14 cellular contexts compared by ENCODE assay signal in the genomic region with DNA sequence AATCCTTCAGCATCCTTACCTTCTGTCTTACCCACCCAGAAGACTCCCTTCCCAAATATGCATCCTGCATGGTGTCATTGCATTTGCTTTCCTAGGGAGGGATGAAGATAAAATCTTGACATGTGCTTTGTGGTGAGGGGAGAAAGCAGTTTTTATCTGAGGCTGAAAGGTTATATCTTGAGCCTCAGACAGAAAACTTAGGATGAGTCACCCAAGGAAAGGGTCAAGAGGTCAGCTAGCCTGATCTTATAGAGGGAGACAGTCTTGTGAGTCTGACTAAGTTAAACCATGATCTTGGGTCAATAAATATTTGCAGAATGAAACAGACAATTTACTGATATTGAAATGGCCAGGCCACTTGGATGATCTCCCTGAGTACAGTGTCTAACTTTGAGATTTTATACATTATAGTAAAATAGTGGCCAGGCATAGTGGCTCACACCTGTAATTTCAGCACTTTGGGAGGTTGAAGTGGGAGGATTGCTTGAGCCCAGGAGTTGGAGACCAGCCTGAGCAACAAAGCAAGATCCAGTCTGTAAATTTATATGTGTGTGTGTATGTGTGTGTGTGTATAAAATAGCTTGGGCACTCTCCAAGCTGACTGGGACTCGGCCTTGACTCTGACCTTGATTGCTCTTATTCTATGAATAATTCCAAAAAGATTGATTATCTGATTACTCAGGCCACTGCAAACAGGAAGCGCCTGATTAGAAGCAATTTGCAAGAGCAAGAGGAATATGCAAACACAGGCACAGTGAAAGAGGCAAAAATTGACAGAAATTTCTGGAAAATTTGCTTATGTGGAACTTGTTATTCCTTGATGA. TPM values are rescaled to one million over a fixed set of nuclear protein-coding genes. Genes with fewer than 3 reads are reported as not detected.
DNase-seq lines count a peak whose midpoint lies in the region; ATAC-seq and TF ChIP-seq lines count a peak whose summit lies in the region.
"Had no signal": no experiment of that assay in that cellular context is flagged by ENCODE, and none has a peak within 500 bp of the region (broad histone marks: within the 10 kb centered on the region; RNA-seq: fewer than 3 reads in every experiment).

No MANE protein-coding gene starts in this region.

- no peak overlapping the region for H3K4me3 ChIP-seq in NB4 (ENCODE audit: low read depth, low read length)
- H3K4me3 ChIP-seq in brain microvascular endothelial cell (ENCODE audit: low read depth, low read length) = no peak overlapping the region
- H3K4me3 ChIP-seq in neural progenitor cell = no peak overlapping the region
- H3K4me3 ChIP-seq: smooth muscle cell had no signal

- H3K27me3 Mint-ChIP-seq in neural progenitor cell (ENCODE audit: insufficient read depth, low read depth) = peaks cover 2% of the 10 kb centered on the region
- peaks cover 30% of the 10 kb centered on the region for H3K27me3 Mint-ChIP-seq in activated T-cell treated with anti-CD3 and anti-CD28 coated beads, Interleukin-2, amount 50 U/mL, for 72 hours (ENCODE audit: low read depth)
- H3K27me3 Mint-ChIP-seq: central memory CD8-positive, alpha-beta T cell had no signal

- H3K36me3 ChIP-seq in brain microvascular endothelial cell (replicated peaks) (no peaks in the 10 kb centered on the region), neural progenitor cell (peaks cover 3% of the 10 kb centered on the region)

- TF ChIP-seq CTCF in NB4 (IDR thresholded peaks at IDR 0.05; ENCODE audit: low read depth, low read length) = no peak
- no peak for TF ChIP-seq CTCF in brain microvascular endothelial cell (IDR thresholded peaks at IDR 0.05; ENCODE audit: low read depth, low read length, missing control alignments)
- no peak for TF ChIP-seq CTCF in neural progenitor cell (IDR thresholded peaks at IDR 0.05)

- H3K4me3 Mint-ChIP-seq in neural progenitor cell = no peak overlapping the region
- no peak overlapping the region for H3K4me3 Mint-ChIP-seq in activated T-cell treated with anti-CD3 and anti-CD28 coated beads, Interleukin-2, amount 50 U/mL, for 72 hours
- H3K4me3 Mint-ChIP-seq: central memory CD8-positive, alpha-beta T cell had no signal

- H3K4me1 Mint-ChIP-seq in neural progenitor cell = peaks cover 12% of the 10 kb centered on the region
- peaks cover 36% of the 10 kb centered on the region for H3K4me1 Mint-ChIP-seq in activated T-cell treated with anti-CD3 and anti-CD28 coated beads, Interleukin-2, amount 50 U/mL, for 72 hours (ENCODE audit: low read depth)

- no peak for ATAC-seq in activated T-cell treated with anti-CD3 and anti-CD28 coated beads, Interleukin-2, amount 50 U/mL, for 72 hours (replicated peaks in 1 of 2)
- no peak for ATAC-seq in GM18861 (IDR thresholded peaks at IDR 0.05; ENCODE audit: unreplicated experiment)

- peaks cover 8% of the 10 kb centered on the region for H3K4me1 ChIP-seq in neural progenitor cell

- TF ChIP-seq POLR2A in NB4 (IDR thresholded peaks at IDR 0.05; ENCODE audit: extremely low read depth, insufficient read length) (no peak), erythroblast (IDR thresholded peaks at IDR 0.05; ENCODE audit: low read length) (no peak)

- peaks cover 5% of the 10 kb centered on the region for H3K36me3 Mint-ChIP-seq in neural progenitor cell
- H3K36me3 Mint-ChIP-seq in activated T-cell treated with anti-CD3 and anti-CD28 coated beads, Interleukin-2, amount 50 U/mL, for 72 hours (ENCODE audit: insufficient read depth in 2 of 2) = peaks cover 24 to 36% of the 10 kb centered on the region in 2 donors

- peaks cover 17% of the 10 kb centered on the region for H3K9me3 Mint-ChIP-seq in neural progenitor cell
- H3K9me3 Mint-ChIP-seq in activated T-cell treated with anti-CD3 and anti-CD28 coated beads, Interleukin-2, amount 50 U/mL, for 72 hours = peaks cover 7 to 12% of the 10 kb centered on the region in 2 donors
- H3K9me3 Mint-ChIP-seq: central memory CD8-positive, alpha-beta T cell had no signal

- peak; percentile 26 for DNase-seq in Daoy (ENCODE audit: low read depth)
- DNase-seq in NB4 (ENCODE audit: low read depth) = peak; percentile 66
- DNase-seq in brain microvascular endothelial cell = peak; percentile 71
- DNase-seq in neural progenitor cell (ENCODE audit: low spot score) = no peak
- no peak for DNase-seq in activated T-cell treated with anti-CD3 and anti-CD28 coated beads, Interleukin-2, amount 50 U/mL, for 72 hours
- no peak for DNase-seq in erythroblast (lab: John Stamatoyannopoulos, UW)
- no peak for DNase-seq in central memory CD4-positive, alpha-beta T cell
- DNase-seq: activated CD8-positive, alpha-beta memory T cell treated with anti-CD3 and anti-CD28 coated beads, Interleukin-2, amount 50 U/mL, for 4 hours; KBM-7; midbrain; NCI-H524 treated with DMSO at 0.1 percent for 48 hours had no signal

- H3F3A ChIP-seq in neural progenitor cell (ENCODE audit: low read depth) = no peaks in the 10 kb centered on the region

- H2AFZ ChIP-seq in neural progenitor cell (replicated peaks) = peak overlapping the region; percentile 44

- H3K9me3 ChIP-seq in neural progenitor cell (ENCODE audit: low read depth) = peaks cover 5% of the 10 kb centered on the region

- H4K20me1 ChIP-seq in neural progenitor cell (ENCODE audit: low read depth) = no peaks in the 10 kb centered on the region

- H3K27ac ChIP-seq in brain microvascular endothelial cell (peak overlapping the region; percentile 47), neural progenitor cell (no peak overlapping the region)

- no peaks in the 10 kb centered on the region for H3K79me2 ChIP-seq in neural progenitor cell (ENCODE audit: low read depth)

- H3K4me2 ChIP-seq in neural progenitor cell = no peak overlapping the region
- H3K4me2 ChIP-seq: smooth muscle cell had no signal

- H3K27me3 ChIP-seq in brain microvascular endothelial cell (replicated peaks) (no peaks in the 10 kb centered on the region), neural progenitor cell (no peaks in the 10 kb centered on the region)

- H3K27ac Mint-ChIP-seq in neural progenitor cell = no peak overlapping the region
- H3K27ac Mint-ChIP-seq in activated T-cell treated with anti-CD3 and anti-CD28 coated beads, Interleukin-2, amount 50 U/mL, for 72 hours = no peak overlapping the region

- in situ Hi-C loops in brain microvascular endothelial cell (cut with HindIII; ENCODE audit: low pct_ligation_motif_present, low sequenced_read_pairs) = no loop called here

- no peak overlapping the region for H3K9ac ChIP-seq in neural progenitor cell

RNA-seq across cellular contexts. Expression of a gene that starts 15.5 kb away (rescaled TPM):
- not detected in 2 replicates for total RNA-seq in Daoy (2014; rRNA removed; shearing (Covaris generic))
- total RNA-seq in neural progenitor cell (ENCODE audit: low replicate concordance) = not detected in 2 replicates
- under 1 TPM in 1 of 2 donors, not detected in 1; 0.09 TPM for total RNA-seq in activated T-cell treated with anti-CD3 and anti-CD28 coated beads, Interleukin-2, amount 50 U/mL, for 72 hours
- total RNA-seq: smooth muscle cell had no signal

Comparison
In these comparisons a context has a peak if more than half of its experiments do, and no peak if none do; other contexts are left out.
1. DNase-seq: peak in Daoy (single experiment), NB4 (single experiment) and brain microvascular endothelial cell (single experiment); none in neural progenitor cell (single experiment), activated T-cell treated with anti-CD3 and anti-CD28 coated beads, Interleukin-2, amount 50 U/mL, for 72 hours (0 of 2), erythroblast (0 of 2) and central memory CD4-positive, alpha-beta T cell (single experiment).